18 cellular contexts compared by ENCODE assay signal in the genomic region with DNA sequence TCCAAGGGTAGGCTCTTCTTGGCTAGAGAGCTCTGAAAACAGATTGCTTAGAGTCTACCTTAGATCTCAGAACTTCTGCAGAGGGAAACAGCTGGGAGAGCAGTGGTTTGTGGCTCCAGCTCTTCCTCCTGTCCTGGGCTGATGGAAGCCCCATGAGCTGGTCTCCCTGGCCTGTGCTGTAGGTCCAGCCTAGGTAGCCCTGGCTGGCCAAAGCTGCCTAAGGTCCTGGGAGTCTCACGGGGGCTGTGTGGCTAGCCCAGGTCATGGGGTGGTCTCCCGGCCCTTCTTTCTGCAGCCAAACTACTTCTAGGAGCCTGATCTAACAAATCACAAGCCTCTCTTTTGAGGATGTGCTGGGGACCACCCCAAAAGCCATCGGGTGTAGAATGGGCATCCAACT.
DNase-seq lines count a peak whose midpoint lies in the region; ATAC-seq, FAIRE-seq and TF ChIP-seq lines count a peak whose summit lies in the region.
"Had no signal": no experiment of that assay in that cellular context is flagged by ENCODE, and none has a peak within 500 bp of the region (broad histone marks: within the 10 kb centered on the region; RNA-seq: fewer than 3 reads in every experiment).

No MANE protein-coding gene starts in this region.

- TF ChIP-seq POLR2A in GM12892 (IDR thresholded peaks at IDR 0.05; ENCODE audit: low read depth, low read length): no peak

- ATAC-seq in activated naive CD8-positive, alpha-beta T cell treated with anti-CD3 and anti-CD28 coated beads, Interleukin-2, amount 10 ng/mL, durations not matched to agents 7 days and 5 days (ENCODE audit: low read depth): no peak
- ATAC-seq in natural killer cell: no peak
- no peak for ATAC-seq in HG02970 (IDR thresholded peaks at IDR 0.05; ENCODE audit: low FRiP score, unreplicated experiment)

- H3K27me3 ChIP-seq in CD4-positive, alpha-beta memory T cell (ENCODE audit: insufficient read depth, low read length): no peaks in the 10 kb centered on the region
- H3K27me3 ChIP-seq in HAP-1 (ENCODE audit: low read depth): no peaks in the 10 kb centered on the region
- H3K27me3 ChIP-seq: esophagus muscularis mucosa had no signal

- H3K4me1 Mint-ChIP-seq in T-helper 1 cell treated with Interleukin-12 subunit alpha and Interleukin-12 subunit beta and Interleukin-4 antibody, amounts not matched to agents 30 μg/mL and 1 μg/mL, for 36 hours (ENCODE audit: low read depth): peaks cover 59% of the 10 kb centered on the region
- H3K4me1 Mint-ChIP-seq in CD4-positive, alpha-beta memory T cell: peaks cover 64 to 96% (median 85%) of the 10 kb centered on the region in 4 donors
- H3K4me1 Mint-ChIP-seq in activated naive CD8-positive, alpha-beta T cell treated with anti-CD3 and anti-CD28 coated beads, Interleukin-2, amount 10 ng/mL, durations not matched to agents 7 days and 5 days: peaks cover 55% of the 10 kb centered on the region
- H3K4me1 Mint-ChIP-seq in natural killer cell: peaks cover 75 to 88% of the 10 kb centered on the region in 2 donors

- no peak overlapping the region for H3K4me3 ChIP-seq in CD4-positive, alpha-beta memory T cell (ENCODE audit: low read length in 2 of 2)
- H3K4me3 ChIP-seq in HAP-1: no peak overlapping the region
- H3K4me3 ChIP-seq: esophagus muscularis mucosa, mucosa of descending colon had no signal

- no peaks in the 10 kb centered on the region for H3K27me3 Mint-ChIP-seq in T-helper 1 cell treated with Interleukin-12 subunit alpha and Interleukin-12 subunit beta and Interleukin-4 antibody, amounts not matched to agents 30 μg/mL and 1 μg/mL, for 36 hours (ENCODE audit: low read depth)
- H3K27me3 Mint-ChIP-seq in CD4-positive, alpha-beta memory T cell: no peaks in the 10 kb centered on the region
- H3K27me3 Mint-ChIP-seq in activated naive CD8-positive, alpha-beta T cell treated with anti-CD3 and anti-CD28 coated beads, Interleukin-2, amount 10 ng/mL, durations not matched to agents 7 days and 5 days: no peaks in the 10 kb centered on the region
- no peaks in the 10 kb centered on the region for H3K27me3 Mint-ChIP-seq in natural killer cell (ENCODE audit: low read depth in 2 of 2)

- POLR2A ChIA-PET in CD4-positive, alpha-beta memory T cell (lab: Charles Lee; ENCODE audit: partially characterized antibody): interaction anchor here (0.9 to 5.9 kb wide), 2 partner anchors 9 to 37 kb away, joined by 3 to 57 read pairs; no protein-coding TSS in a partner anchor
- POLR2A ChIA-PET in activated naive CD8-positive, alpha-beta T cell treated with anti-CD3 and anti-CD28 coated beads, Interleukin-2, amount 10 ng/mL, durations not matched to agents 7 days and 5 days (lab: Charles Lee): interaction anchor here (0.8 kb wide), 1 partner anchor 77 kb away, joined by 3 read pairs; no protein-coding TSS in a partner anchor

- CTCF ChIA-PET in CD4-positive, alpha-beta memory T cell (lab: Charles Lee; ENCODE audit: partially characterized antibody): interaction anchor here (1.2 kb wide), 1 partner anchor 9 kb away, joined by 4 read pairs; no protein-coding TSS in a partner anchor

- H3K27ac Mint-ChIP-seq in T-helper 1 cell treated with Interleukin-12 subunit alpha and Interleukin-12 subunit beta and Interleukin-4 antibody, amounts not matched to agents 30 μg/mL and 1 μg/mL, for 36 hours: peak overlapping the region; percentile 31
- H3K27ac Mint-ChIP-seq in CD4-positive, alpha-beta memory T cell: peak overlapping the region; percentile 86 to 96 (median 95)
- H3K27ac Mint-ChIP-seq in activated naive CD8-positive, alpha-beta T cell treated with anti-CD3 and anti-CD28 coated beads, Interleukin-2, amount 10 ng/mL, durations not matched to agents 7 days and 5 days: peak overlapping the region; percentile 89
- H3K27ac Mint-ChIP-seq in natural killer cell: peak overlapping the region; percentile 92 to 93

- intact Hi-C loops in CD4-positive, alpha-beta memory T cell (cut with micrococcal nuclease): loop anchor here (5.0 kb wide), 1 partner anchor 76 kb away; the partner anchor contains the start of gene MPRIP
- intact Hi-C loops in natural killer cell (cut with micrococcal nuclease): loop anchor here (10.0 kb wide), 1 partner anchor 87 kb away; the partner anchor contains the start of gene PLD6

- TF ChIP-seq CTCF in natural killer cell (IDR thresholded peaks at IDR 0.05): no peak

- H3K4me1 ChIP-seq in CD4-positive, alpha-beta memory T cell (ENCODE audit: insufficient read depth, low read length): peaks cover 96% of the 10 kb centered on the region
- H3K4me1 ChIP-seq in HAP-1: peaks cover 8% of the 10 kb centered on the region

- peaks cover 1% of the 10 kb centered on the region for H3K36me3 Mint-ChIP-seq in T-helper 1 cell treated with Interleukin-12 subunit alpha and Interleukin-12 subunit beta and Interleukin-4 antibody, amounts not matched to agents 30 μg/mL and 1 μg/mL, for 36 hours (ENCODE audit: low read depth)
- H3K36me3 Mint-ChIP-seq in CD4-positive, alpha-beta memory T cell: no peaks in the 10 kb centered on the region
- peaks cover 3% of the 10 kb centered on the region for H3K36me3 Mint-ChIP-seq in activated naive CD8-positive, alpha-beta T cell treated with anti-CD3 and anti-CD28 coated beads, Interleukin-2, amount 10 ng/mL, durations not matched to agents 7 days and 5 days
- H3K36me3 Mint-ChIP-seq in natural killer cell: no peaks in the 10 kb centered on the region

- peak overlapping the region; percentile 66 for H3K27ac ChIP-seq in CD4-positive, alpha-beta memory T cell (ENCODE audit: low read depth, low read length)

- H3K4me3 Mint-ChIP-seq in T-helper 1 cell treated with Interleukin-12 subunit alpha and Interleukin-12 subunit beta and Interleukin-4 antibody, amounts not matched to agents 30 μg/mL and 1 μg/mL, for 36 hours: no peak overlapping the region
- H3K4me3 Mint-ChIP-seq in CD4-positive, alpha-beta memory T cell: peak overlapping the region in 4 of 8 donors; percentile 51 to 66 (median 64)
- H3K4me3 Mint-ChIP-seq in activated naive CD8-positive, alpha-beta T cell treated with anti-CD3 and anti-CD28 coated beads, Interleukin-2, amount 10 ng/mL, durations not matched to agents 7 days and 5 days: no peak overlapping the region
- H3K4me3 Mint-ChIP-seq in natural killer cell: peak overlapping the region; percentile 29

- in situ Hi-C loops in HAP-1 (cut with MboI; ENCODE audit: low sequenced_read_pairs): loop anchor here (10.0 kb wide), 1 partner anchor 57 kb away; no protein-coding TSS in a partner anchor

- DNase-seq in T-helper 1 cell (no peak), natural killer cell (no peak), GM12892 (ENCODE audit: insufficient read length) (no peak), HAP-1 (ENCODE audit: low spot score in 2 of 2) (no peak)
- no peak for DNase-seq in CD4-positive, alpha-beta memory T cell
- no peak for DNase-seq in activated naive CD8-positive, alpha-beta T cell treated with anti-CD3 and anti-CD28 coated beads, Interleukin-2, amount 10 ng/mL, durations not matched to agents 7 days and 5 days
- DNase-seq: amniotic stem cell; cortex of kidney; kidney glomerular epithelial cell; NCI-H146; stimulated activated CD4-positive, alpha-beta T cell treated with anti-CD3 and anti-CD28 coated beads, Interleukin-12 subunit alpha, Interleukin-12 subunit beta, amount 100 ng/mL, for 4 hours; substantia nigra had no signal

- no peaks in the 10 kb centered on the region for H3K36me3 ChIP-seq in CD4-positive, alpha-beta memory T cell (ENCODE audit: insufficient read depth, low read length)
- H3K36me3 ChIP-seq in HAP-1 (replicated peaks): no peaks in the 10 kb centered on the region
- H3K36me3 ChIP-seq: esophagus muscularis mucosa had no signal

- no peak for FAIRE-seq in GM12892 (lab: Jason Lieb, UNC)
- FAIRE-seq: G401.6, TTC549 had no signal

- no peaks in the 10 kb centered on the region for H3K9me3 Mint-ChIP-seq in T-helper 1 cell treated with Interleukin-12 subunit alpha and Interleukin-12 subunit beta and Interleukin-4 antibody, amounts not matched to agents 30 μg/mL and 1 μg/mL, for 36 hours
- peaks cover 0 to 3% (median 0%) of the 10 kb centered on the region in 8 donors for H3K9me3 Mint-ChIP-seq in CD4-positive, alpha-beta memory T cell
- no peaks in the 10 kb centered on the region for H3K9me3 Mint-ChIP-seq in activated naive CD8-positive, alpha-beta T cell treated with anti-CD3 and anti-CD28 coated beads, Interleukin-2, amount 10 ng/mL, durations not matched to agents 7 days and 5 days
- no peaks in the 10 kb centered on the region for H3K9me3 Mint-ChIP-seq in natural killer cell

- H3K9me3 ChIP-seq in CD4-positive, alpha-beta memory T cell (ENCODE audit: control insufficient read depth in 1 of 2, low read length in 2 of 2): no peaks in the 10 kb centered on the region
- H3K9me3 ChIP-seq in HAP-1: no peaks in the 10 kb centered on the region
- H3K9me3 ChIP-seq: esophagus muscularis mucosa, mucosa of descending colon had no signal

Comparison
In these comparisons a context has a peak if more than half of its experiments do, and no peak if none do; other contexts are left out.
1. H3K27ac Mint-ChIP-seq: peak in every context shown above with its lines; median percentile 95 in CD4-positive, alpha-beta memory T cell; 92 in natural killer cell; 89 in activated naive CD8-positive, alpha-beta T cell treated with anti-CD3 and anti-CD28 coated beads, Interleukin-2, amount 10 ng/mL, durations not matched to agents 7 days and 5 days; 31 in T-helper 1 cell treated with Interleukin-12 subunit alpha and Interleukin-12 subunit beta and Interleukin-4 antibody, amounts not matched to agents 30 μg/mL and 1 μg/mL, for 36 hours.